ENCODE assay signal across 17 cellular contexts in genomic region chr6:4280031-4280430, GRCh38.
"Had no signal": no experiment of that assay in that cellular context is flagged by ENCODE, and none has a peak within 500 bp of the region (broad histone marks: within the 10 kb centered on the region; RNA-seq: fewer than 3 reads in every experiment).

No MANE protein-coding gene starts in this region.

- H3K27ac ChIP-seq: gastrocnemius medialis, heart right ventricle, left ventricle myocardium inferior, lower lobe of right lung, neutrophil, stomach, thoracic aorta had no signal

- DNase-seq: cortex of kidney; effector CD8-positive, alpha-beta T cell; gastrocnemius medialis; heart right ventricle; hypothalamus; kidney; left cardiac atrium; left ventricle myocardium inferior; lower lobe of right lung; naive B cell; stimulated activated CD4-positive, alpha-beta T cell treated with anti-CD3 and anti-CD28 coated beads, Interleukin-2, amount 100 ng/mL, for 24 hours; stimulated activated naive CD4-positive, alpha-beta T cell; stomach had no signal

- H3K27me3 ChIP-seq: gastrocnemius medialis had no signal

- H3K9me3 ChIP-seq: gastrocnemius medialis, heart right ventricle, lower lobe of right lung, neutrophil, stomach, thoracic aorta had no signal

- H3K36me3 ChIP-seq: gastrocnemius medialis, heart right ventricle, left ventricle myocardium inferior, lower lobe of right lung, neutrophil, stomach, thoracic aorta had no signal

- ATAC-seq: gastrocnemius medialis, sciatic nerve had no signal

- H3K4me3 ChIP-seq: dorsolateral prefrontal cortex, gastrocnemius medialis, heart right ventricle, left ventricle myocardium inferior, lower lobe of right lung, stomach, thoracic aorta had no signal
